In genomic region chr15:70078578-70079417, GRCh38 we compare ENCODE assay signal across 1 cellular context.
TF ChIP-seq lines count a peak whose summit lies in the region.

No MANE protein-coding gene starts in this region.

TF ChIP-seq in HepG2, 621 proteins besides CTCF, POLR2A, EP300 and RAD21 (continued from another document):
- TF ChIP-seq ZNF710 (CRISPR knock-in tag; IDR thresholded peaks at IDR 0.05; ENCODE audit: borderline replicate concordance) (peak; percentile 85), TBP (CRISPR knock-in tag; IDR thresholded peaks at IDR 0.05) (no peak), ZNF143 (CRISPR knock-in tag; IDR thresholded peaks at IDR 0.05) (no peak), MEIS2 (CRISPR knock-in tag; IDR thresholded peaks at IDR 0.05) (peak; percentile 73; the same call in 1 of the 2 replicates), CREB1 (IDR thresholded peaks at IDR 0.05) (0 out of 2 replicates have a peak, but pooled peaks have one; percentile 32), CREB1 (CRISPR knock-in tag; IDR thresholded peaks at IDR 0.05) (peak; percentile 68), MIER3 (CRISPR knock-in tag; IDR thresholded peaks at IDR 0.05; ENCODE audit: borderline replicate concordance) (no peak), NR2F2 (IDR thresholded peaks at IDR 0.05; ENCODE audit: borderline replicate concordance, low read depth) (peak; percentile 97), KLF13 (CRISPR knock-in tag; IDR thresholded peaks at IDR 0.05) (no peak), ATF7 (IDR thresholded peaks at IDR 0.05) (no peak), ATF7 (CRISPR knock-in tag; IDR thresholded peaks at IDR 0.05) (peak; percentile 53; the same call in 1 of the 2 replicates), USF2 (IDR thresholded peaks at IDR 0.05; ENCODE audit: low read depth, low read length) (no peak), USF2 (CRISPR knock-in tag; IDR thresholded peaks at IDR 0.05; ENCODE audit: borderline replicate concordance) (peak; percentile 81; the same call in 1 of the 2 replicates), ZNF703 (CRISPR knock-in tag; IDR thresholded peaks at IDR 0.05; ENCODE audit: borderline replicate concordance) (peak; percentile 51; the same call in 1 of the 2 replicates), ZNF747 (CRISPR knock-in tag; IDR thresholded peaks at IDR 0.05; ENCODE audit: borderline replicate concordance) (peak; percentile 89; the same call in 1 of the 2 replicates), BCL6 (CRISPR knock-in tag; IDR thresholded peaks at IDR 0.05) (peak; percentile 87), ZNF883 (CRISPR knock-in tag; IDR thresholded peaks at IDR 0.05; ENCODE audit: not compliant biosample characterization) (no peak), ZSCAN25 (CRISPR knock-in tag; IDR thresholded peaks at IDR 0.05) (peak; percentile 95), MEF2D (CRISPR knock-in tag; IDR thresholded peaks at IDR 0.05) (peak; percentile 91), AHR (CRISPR knock-in tag; IDR thresholded peaks at IDR 0.05) (no peak), TSC22D2 (CRISPR knock-in tag; IDR thresholded peaks at IDR 0.05; ENCODE audit: borderline replicate concordance) (peak; percentile 57; the same call in 1 of the 2 replicates), GATAD1 (CRISPR knock-in tag; IDR thresholded peaks at IDR 0.05) (peak; percentile 64), SRY (CRISPR knock-in tag; IDR thresholded peaks at IDR 0.05) (peak; percentile 53; the same call in 1 of the 2 replicates), ZNF263 (CRISPR knock-in tag; IDR thresholded peaks at IDR 0.05) (peak; percentile 66), HNRNPUL1 (IDR thresholded peaks at IDR 0.05; ENCODE audit: low read depth, low read length) (no peak), MYC (CRISPR knock-in tag; IDR thresholded peaks at IDR 0.05; ENCODE audit: borderline replicate concordance) (peak; percentile 92), XRCC5 (optimal IDR thresholded peaks at IDR 0.05; ENCODE audit: low read length) (no peak), KAT2B (IDR thresholded peaks at IDR 0.05; ENCODE audit: borderline replicate concordance, low read depth, low read length) (no peak), PRDM10 (CRISPR knock-in tag; IDR thresholded peaks at IDR 0.05; ENCODE audit: low read depth) (peak; percentile 21), NFYC (CRISPR knock-in tag; IDR thresholded peaks at IDR 0.05) (peak; percentile 63), SKI (IDR thresholded peaks at IDR 0.05; ENCODE audit: partially characterized antibody) (peak; percentile 89), ZNF773 (CRISPR knock-in tag; IDR thresholded peaks at IDR 0.05; ENCODE audit: borderline replicate concordance) (no peak), SALL2 (CRISPR knock-in tag; IDR thresholded peaks at IDR 0.05) (no peak)
- TF ChIP-seq, protein P1, sequence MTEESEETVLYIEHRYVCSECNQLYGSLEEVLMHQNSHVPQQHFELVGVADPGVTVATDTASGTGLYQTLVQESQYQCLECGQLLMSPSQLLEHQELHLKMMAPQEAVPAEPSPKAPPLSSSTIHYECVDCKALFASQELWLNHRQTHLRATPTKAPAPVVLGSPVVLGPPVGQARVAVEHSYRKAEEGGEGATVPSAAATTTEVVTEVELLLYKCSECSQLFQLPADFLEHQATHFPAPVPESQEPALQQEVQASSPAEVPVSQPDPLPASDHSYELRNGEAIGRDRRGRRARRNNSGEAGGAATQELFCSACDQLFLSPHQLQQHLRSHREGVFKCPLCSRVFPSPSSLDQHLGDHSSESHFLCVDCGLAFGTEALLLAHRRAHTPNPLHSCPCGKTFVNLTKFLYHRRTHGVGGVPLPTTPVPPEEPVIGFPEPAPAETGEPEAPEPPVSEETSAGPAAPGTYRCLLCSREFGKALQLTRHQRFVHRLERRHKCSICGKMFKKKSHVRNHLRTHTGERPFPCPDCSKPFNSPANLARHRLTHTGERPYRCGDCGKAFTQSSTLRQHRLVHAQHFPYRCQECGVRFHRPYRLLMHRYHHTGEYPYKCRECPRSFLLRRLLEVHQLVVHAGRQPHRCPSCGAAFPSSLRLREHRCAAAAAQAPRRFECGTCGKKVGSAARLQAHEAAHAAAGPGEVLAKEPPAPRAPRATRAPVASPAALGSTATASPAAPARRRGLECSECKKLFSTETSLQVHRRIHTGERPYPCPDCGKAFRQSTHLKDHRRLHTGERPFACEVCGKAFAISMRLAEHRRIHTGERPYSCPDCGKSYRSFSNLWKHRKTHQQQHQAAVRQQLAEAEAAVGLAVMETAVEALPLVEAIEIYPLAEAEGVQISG (CRISPR knock-in tag; IDR thresholded peaks at IDR 0.05), result peak; percentile 45
- TF ChIP-seq, protein P2, sequence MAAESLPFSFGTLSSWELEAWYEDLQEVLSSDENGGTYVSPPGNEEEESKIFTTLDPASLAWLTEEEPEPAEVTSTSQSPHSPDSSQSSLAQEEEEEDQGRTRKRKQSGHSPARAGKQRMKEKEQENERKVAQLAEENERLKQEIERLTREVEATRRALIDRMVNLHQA (CRISPR knock-in tag; IDR thresholded peaks at IDR 0.05), result no peak
